Comparison of ENCODE assay signal across 14 cellular contexts in genomic region chr1:101242331-101243050, GRCh38. TPM values are rescaled to one million over a fixed set of nuclear protein-coding genes. Genes with fewer than 3 reads are reported as not detected.
DNase-seq lines count a peak whose midpoint lies in the region; ATAC-seq lines count a peak whose summit lies in the region.
"Had no signal": no experiment of that assay in that cellular context is flagged by ENCODE, and none has a peak within 500 bp of the region (broad histone marks: within the 10 kb centered on the region; RNA-seq: fewer than 3 reads in every experiment).

No MANE protein-coding gene starts in this region.

- intact Hi-C loops in CD4-positive, alpha-beta memory T cell (cut with micrococcal nuclease), result loop anchor here (1.0 kb wide), 1 partner anchor 9 kb away; no protein-coding TSS in a partner anchor
- intact Hi-C loops in naive thymus-derived CD4-positive, alpha-beta T cell (cut with micrococcal nuclease), result loop anchor here in 1 of 2 donors (1.0 kb wide), 2 partner anchors 9 to 20 kb away; no protein-coding TSS in a partner anchor

- DNase-seq in CD4-positive, alpha-beta memory T cell, result no peak
- DNase-seq in dermis microvascular lymphatic vessel endothelial cell (ENCODE audit: low read depth in 2 of 2) (peak; percentile 98 to 99), hippocampal formation (lab: John Stamatoyannopoulos, UW) (no peak)
- no peak for DNase-seq in naive thymus-derived CD4-positive, alpha-beta T cell
- no peak for DNase-seq in NK-92 treated with Interleukin-12 subunit alpha and Interleukin-12 subunit beta, amount 100 ng/mL, for 24 hours (lab: John Stamatoyannopoulos, UW)
- DNase-seq in stimulated activated CD4-positive, alpha-beta T cell treated with anti-CD3 and anti-CD28 coated beads, Interleukin-4, amount 100 ng/mL, for 4 hours, result no peak
- DNase-seq: activated CD4-positive, alpha-beta T cell treated with anti-CD3 and anti-CD28 coated beads, Interleukin-2, amount 50 U/mL, for 1 hour; Kasumi-1; mesendoderm; NCI-H187; stimulated activated CD4-positive, alpha-beta T cell treated with anti-CD3 and anti-CD28 coated beads, Interleukin-4, amount 100 ng/mL, for 24 hours had no signal

- no peaks in the 10 kb centered on the region for H3K9me3 Mint-ChIP-seq in CD4-positive, alpha-beta memory T cell
- H3K9me3 Mint-ChIP-seq in naive thymus-derived CD4-positive, alpha-beta T cell, result peaks cover 0 to 4% (median 0%) of the 10 kb centered on the region in 11 donors

- peaks cover 40% of the 10 kb centered on the region for H3K36me3 ChIP-seq in CD4-positive, alpha-beta memory T cell (ENCODE audit: insufficient read depth, low read length)
- peaks cover 52% of the 10 kb centered on the region for H3K36me3 ChIP-seq in KOPT-K1 (ENCODE audit: insufficient read depth, low read length)
- peaks cover 20 to 31% (median 22%) of the 10 kb centered on the region in 3 experiments for H3K36me3 ChIP-seq in naive thymus-derived CD4-positive, alpha-beta T cell (ENCODE audit: control insufficient read depth in 2 of 3, insufficient read depth in 3 of 3, low read length in 3 of 3)

- POLR2A ChIA-PET in CD4-positive, alpha-beta memory T cell (lab: Charles Lee; ENCODE audit: partially characterized antibody), result interaction anchor here (0.6 to 25.2 kb wide), 11 partner anchors 11 to 374 kb away, joined by 3 to 955 read pairs (median 5); no protein-coding TSS in a partner anchor
- POLR2A ChIA-PET in naive thymus-derived CD4-positive, alpha-beta T cell (lab: Charles Lee), result interaction anchor here (0.6 to 23.6 kb wide), 8 partner anchors 10 to 317 kb away, joined by 3 to 633 read pairs (median 83); no protein-coding TSS in a partner anchor

- peaks cover 48 to 64% of the 10 kb centered on the region in 2 donors for H3K36me3 Mint-ChIP-seq in CD4-positive, alpha-beta memory T cell
- peaks cover 19 to 54% (median 50%) of the 10 kb centered on the region in 5 donors for H3K36me3 Mint-ChIP-seq in naive thymus-derived CD4-positive, alpha-beta T cell

- H3K27ac ChIP-seq in CD4-positive, alpha-beta memory T cell (ENCODE audit: low read depth, low read length), result peak overlapping the region; percentile 33
- H3K27ac ChIP-seq in KOPT-K1 (ENCODE audit: low read depth, low read length, poor library complexity, severe bottlenecking), result peak overlapping the region; percentile 32
- H3K27ac ChIP-seq in naive thymus-derived CD4-positive, alpha-beta T cell (ENCODE audit: low read depth, low read length), result peak overlapping the region; percentile 57

- peak overlapping the region; percentile 4 to 69 (median 56) for H3K4me3 Mint-ChIP-seq in CD4-positive, alpha-beta memory T cell
- peak overlapping the region; percentile 13 to 100 (median 85) for H3K4me3 Mint-ChIP-seq in naive thymus-derived CD4-positive, alpha-beta T cell

- H3K27me3 Mint-ChIP-seq in CD4-positive, alpha-beta memory T cell, result no peaks in the 10 kb centered on the region
- no peaks in the 10 kb centered on the region for H3K27me3 Mint-ChIP-seq in naive thymus-derived CD4-positive, alpha-beta T cell

- no peaks in the 10 kb centered on the region for H3K9me3 ChIP-seq in CD4-positive, alpha-beta memory T cell (ENCODE audit: control insufficient read depth in 1 of 2, low read length in 2 of 2)
- no peaks in the 10 kb centered on the region for H3K9me3 ChIP-seq in KOPT-K1 (ENCODE audit: insufficient read depth, low read length, poor library complexity, severe bottlenecking)
- no peaks in the 10 kb centered on the region for H3K9me3 ChIP-seq in naive thymus-derived CD4-positive, alpha-beta T cell (ENCODE audit: control insufficient read depth in 2 of 3, low read length in 3 of 3)
- H3K9me3 ChIP-seq: adrenal gland had no signal

- peaks cover 44 to 90% (median 60%) of the 10 kb centered on the region in 4 donors for H3K4me1 Mint-ChIP-seq in CD4-positive, alpha-beta memory T cell
- peaks cover 46 to 88% (median 73%) of the 10 kb centered on the region in 7 donors for H3K4me1 Mint-ChIP-seq in naive thymus-derived CD4-positive, alpha-beta T cell

- H3K4me1 ChIP-seq in CD4-positive, alpha-beta memory T cell (ENCODE audit: insufficient read depth, low read length), result peaks cover 67% of the 10 kb centered on the region
- peaks cover 34 to 48% of the 10 kb centered on the region in 2 donors for H3K4me1 ChIP-seq in naive thymus-derived CD4-positive, alpha-beta T cell (ENCODE audit: control insufficient read depth in 2 of 2, insufficient read depth in 2 of 2, low read length in 2 of 2)

- H3K4me3 ChIP-seq in CD4-positive, alpha-beta memory T cell (ENCODE audit: low read length in 2 of 2), result no peak overlapping the region
- H3K4me3 ChIP-seq in naive thymus-derived CD4-positive, alpha-beta T cell (ENCODE audit: low read length), result no peak overlapping the region
- H3K4me3 ChIP-seq: adrenal gland had no signal

- H3K27ac Mint-ChIP-seq in CD4-positive, alpha-beta memory T cell, result peak overlapping the region; percentile 50 to 100 (median 69)
- H3K27ac Mint-ChIP-seq in naive thymus-derived CD4-positive, alpha-beta T cell, result peak overlapping the region; percentile 3 to 100 (median 69)

- CTCF ChIA-PET in CD4-positive, alpha-beta memory T cell (lab: Charles Lee; ENCODE audit: partially characterized antibody), result interaction anchor here (1.5 to 17.2 kb wide), 5 partner anchors 9 to 119 kb away, joined by 3 to 442 read pairs (median 4); no protein-coding TSS in a partner anchor
- CTCF ChIA-PET in naive thymus-derived CD4-positive, alpha-beta T cell (lab: Charles Lee), result interaction anchor here (1.4 to 7.3 kb wide), 3 partner anchors 46 to 313 kb away, joined by 3 to 61 read pairs (median 10); no protein-coding TSS in a partner anchor

- ATAC-seq in naive thymus-derived CD4-positive, alpha-beta T cell, result no peak
- ATAC-seq: SK-N-SH treated with all-trans-retinoic acid at 6 μM for 48 hours had no signal

- no peaks in the 10 kb centered on the region for H3K27me3 ChIP-seq in CD4-positive, alpha-beta memory T cell (ENCODE audit: insufficient read depth, low read length)
- no peaks in the 10 kb centered on the region for H3K27me3 ChIP-seq in naive thymus-derived CD4-positive, alpha-beta T cell (ENCODE audit: control insufficient read depth in 2 of 2, insufficient read depth in 2 of 2, low read length in 2 of 2)
- H3K27me3 ChIP-seq: adrenal gland had no signal

RNA-seq across cellular contexts. Expression of gene S1PR1, which starts 5.7 kb away (rescaled TPM):
- 100 to 1,000 TPM; 363 to 366 TPM for total RNA-seq in CD4-positive, alpha-beta memory T cell
- 100 to 1,000 TPM; 277 to 320 TPM for polyA plus RNA-seq in CD4-positive, alpha-beta memory T cell
- 184 and 254 TPM in 2 replicates for total RNA-seq in dermis microvascular lymphatic vessel endothelial cell
- 100 to 1,000 TPM; 116 to 305 (median 283) TPM for total RNA-seq in naive thymus-derived CD4-positive, alpha-beta T cell
- 100 to 1,000 TPM; 209 to 247 TPM for polyA plus RNA-seq in naive thymus-derived CD4-positive, alpha-beta T cell

Comparison
In these comparisons a context has a peak if more than half of its experiments do, and no peak if none do; other contexts are left out.
1. DNase-seq: peak in dermis microvascular lymphatic vessel endothelial cell (2 of 2); none in CD4-positive, alpha-beta memory T cell (0 of 5), naive thymus-derived CD4-positive, alpha-beta T cell (0 of 9), hippocampal formation (0 of 2), NK-92 treated with Interleukin-12 subunit alpha and Interleukin-12 subunit beta, amount 100 ng/mL, for 24 hours (single experiment) and stimulated activated CD4-positive, alpha-beta T cell treated with anti-CD3 and anti-CD28 coated beads, Interleukin-4, amount 100 ng/mL, for 4 hours (0 of 2).
2. Peak in every context shown above with its lines, with median percentiles within 50 percentile points of each other: H3K27ac ChIP-seq.